1 cellular context compared by ENCODE assay signal in the genomic region with DNA sequence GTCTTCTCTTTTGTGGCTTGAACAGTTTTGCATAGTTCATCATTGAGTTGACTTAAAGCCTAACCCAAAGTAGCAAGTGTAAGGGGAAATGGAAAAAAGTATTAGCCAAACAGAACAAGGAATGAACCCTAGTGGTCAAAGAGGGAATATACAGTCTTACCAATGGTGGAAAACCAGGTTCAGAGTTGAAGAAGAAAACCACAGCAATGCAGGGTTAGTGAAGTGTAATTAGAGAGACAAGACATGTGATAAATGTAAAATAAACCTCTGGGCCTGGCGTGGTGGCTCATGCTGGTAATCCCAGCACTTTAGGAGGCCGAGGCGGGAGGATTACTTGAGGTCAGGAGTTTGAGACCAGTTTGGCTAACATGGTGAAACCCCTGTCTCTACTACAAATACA.
TF ChIP-seq lines count a peak whose summit lies in the region.

No MANE protein-coding gene starts in this region.

TF ChIP-seq in A549, 52 proteins besides CTCF, POLR2A, EP300 and RAD21 (continued from another document):
- TF ChIP-seq, protein P1, sequence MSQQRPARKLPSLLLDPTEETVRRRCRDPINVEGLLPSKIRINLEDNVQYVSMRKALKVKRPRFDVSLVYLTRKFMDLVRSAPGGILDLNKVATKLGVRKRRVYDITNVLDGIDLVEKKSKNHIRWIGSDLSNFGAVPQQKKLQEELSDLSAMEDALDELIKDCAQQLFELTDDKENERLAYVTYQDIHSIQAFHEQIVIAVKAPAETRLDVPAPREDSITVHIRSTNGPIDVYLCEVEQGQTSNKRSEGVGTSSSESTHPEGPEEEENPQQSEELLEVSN (IDR thresholded peaks at IDR 0.05; ENCODE audit: borderline replicate concordance, low read depth) = no peak
- TF ChIP-seq, protein P2, sequence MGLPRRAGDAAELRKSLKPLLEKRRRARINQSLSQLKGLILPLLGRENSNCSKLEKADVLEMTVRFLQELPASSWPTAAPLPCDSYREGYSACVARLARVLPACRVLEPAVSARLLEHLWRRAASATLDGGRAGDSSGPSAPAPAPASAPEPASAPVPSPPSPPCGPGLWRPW (IDR thresholded peaks at IDR 0.05) = no peak
- no peak for TF ChIP-seq EHMT2 (IDR thresholded peaks at IDR 0.05; ENCODE audit: low read depth)
- TF ChIP-seq, protein P3, sequence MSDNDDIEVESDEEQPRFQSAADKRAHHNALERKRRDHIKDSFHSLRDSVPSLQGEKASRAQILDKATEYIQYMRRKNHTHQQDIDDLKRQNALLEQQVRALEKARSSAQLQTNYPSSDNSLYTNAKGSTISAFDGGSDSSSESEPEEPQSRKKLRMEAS (IDR thresholded peaks at IDR 0.05) = no peak
- TF ChIP-seq CHD2 (IDR thresholded peaks at IDR 0.05; ENCODE audit: low read length, partially characterized antibody) = no peak
